9 cellular contexts compared by ENCODE assay signal in genomic region chr12:21502164-21502496, GRCh38. TPM values are rescaled to one million over a fixed set of nuclear protein-coding genes. Genes with fewer than 3 reads are reported as not detected.
DNase-seq lines count a peak whose midpoint lies in the region; ATAC-seq and TF ChIP-seq lines count a peak whose summit lies in the region.
"Had no signal": no experiment of that assay in that cellular context is flagged by ENCODE, and none has a peak within 500 bp of the region (broad histone marks: within the 10 kb centered on the region; RNA-seq: fewer than 3 reads in every experiment).

No MANE protein-coding gene starts in this region.

- H3K4me1 ChIP-seq in esophagus muscularis mucosa, result peaks cover 27 to 58% (median 43%) of the 10 kb centered on the region in 4 donors
- peaks cover 32% of the 10 kb centered on the region for H3K4me1 ChIP-seq in osteoblast (ENCODE audit: insufficient read depth, low read length)

- TF ChIP-seq POLR2A in esophagus muscularis mucosa (IDR thresholded peaks at IDR 0.05; ENCODE audit: low read depth), result no peak

- H3K4me2 ChIP-seq in osteoblast (ENCODE audit: insufficient read depth, low read length), result peak overlapping the region; percentile 95

- no peaks in the 10 kb centered on the region for H3K27me3 Mint-ChIP-seq in endothelial cell (ENCODE audit: unreplicated experiment)

- TF ChIP-seq EP300 in esophagus muscularis mucosa (IDR thresholded peaks at IDR 0.05), result no peak

- H3K4me3 ChIP-seq in WERI-Rb-1 (ENCODE audit: low read depth, low read length) (peak overlapping the region; percentile 86), esophagus muscularis mucosa (peak overlapping the region; percentile 76 to 96 (median 86)), osteoblast (ENCODE audit: insufficient read depth, low read length) (peak overlapping the region; percentile 95)

- WGBS in esophagus muscularis mucosa, result 1% methylated on average over 14 of the region's 14 CpGs

- H3K36me3 Mint-ChIP-seq in endothelial cell (ENCODE audit: low read depth, unreplicated experiment), result peaks cover 5% of the 10 kb centered on the region

- peaks cover 52% of the 10 kb centered on the region for H4K20me1 ChIP-seq in osteoblast (ENCODE audit: insufficient read depth, low read length)

- DNase-seq in activated CD4-positive, CD25-positive, alpha-beta regulatory T cell treated with anti-CD3 and anti-CD28 coated beads, Interleukin-2, amount 50 U/mL, for 16 hours (ENCODE audit: low read depth, low spot score), result peak; percentile 2
- DNase-seq in activated CD4-positive, CD25-positive, alpha-beta regulatory T cell treated with anti-CD3 and anti-CD28 coated beads, Interleukin-2, amount 50 U/mL, for 72 hours, result no peak
- DNase-seq in WERI-Rb-1 (no peak), esophagus muscularis mucosa (ENCODE audit: extremely low spot score) (no peak), osteoblast (ENCODE audit: insufficient read length, low spot score, missing footprints) (peak; percentile 54), endothelial cell (ENCODE audit: low spot score) (no peak), H4 (ENCODE audit: low spot score) (no peak)

- TF ChIP-seq CTCF in WERI-Rb-1 (IDR thresholded peaks at IDR 0.05; ENCODE audit: low read depth, low read length), result no peak
- no peak for TF ChIP-seq CTCF in esophagus muscularis mucosa (IDR thresholded peaks at IDR 0.05)
- TF ChIP-seq CTCF in osteoblast (IDR thresholded peaks at IDR 0.05; ENCODE audit: extremely low read depth, low read depth, low read length), result no peak
- TF ChIP-seq CTCF in endothelial cell (IDR thresholded peaks at IDR 0.05; ENCODE audit: unreplicated experiment), result no peak

- no peaks in the 10 kb centered on the region for H3K9me3 Mint-ChIP-seq in endothelial cell (ENCODE audit: unreplicated experiment)
- H3K9me3 Mint-ChIP-seq: neural crest cell had no signal

- intact Hi-C loops in esophagus muscularis mucosa (cut with DNase I), result loop anchor here (5.0 kb wide), 2 partner anchors 155 to 180 kb away; partner anchors contain the start of gene LDHB

- ATAC-seq in HG03442 (IDR thresholded peaks at IDR 0.05; ENCODE audit: unreplicated experiment), result peak; percentile 3

- no peak overlapping the region for H3K4me3 Mint-ChIP-seq in endothelial cell (ENCODE audit: unreplicated experiment)
- H3K4me3 Mint-ChIP-seq: neural crest cell had no signal

- H3K79me2 ChIP-seq in osteoblast (ENCODE audit: insufficient read depth, low read length), result peaks cover 93% of the 10 kb centered on the region

- no peaks in the 10 kb centered on the region for H3K27me3 ChIP-seq in WERI-Rb-1 (ENCODE audit: insufficient read depth, low read depth, severe bottlenecking)
- H3K27me3 ChIP-seq in esophagus muscularis mucosa, result no peaks in the 10 kb centered on the region
- no peaks in the 10 kb centered on the region for H3K27me3 ChIP-seq in osteoblast (ENCODE audit: insufficient read depth, low read length)

- H3K27ac ChIP-seq in WERI-Rb-1 (peak overlapping the region; percentile 67), esophagus muscularis mucosa (replicated peaks in 1 of 4) (peak overlapping the region; percentile 82 to 93 (median 86)), osteoblast (ENCODE audit: low read depth, low read length) (peak overlapping the region; percentile 97)

- no peaks in the 10 kb centered on the region for H3K9me3 ChIP-seq in WERI-Rb-1 (ENCODE audit: severe bottlenecking)
- H3K9me3 ChIP-seq in esophagus muscularis mucosa, result no peaks in the 10 kb centered on the region
- H3K9me3 ChIP-seq in osteoblast (ENCODE audit: low read depth, low read length), result no peaks in the 10 kb centered on the region

- no peak overlapping the region for H3K27ac Mint-ChIP-seq in endothelial cell (ENCODE audit: unreplicated experiment)

- H3K4me1 Mint-ChIP-seq in endothelial cell (ENCODE audit: unreplicated experiment), result peaks cover 11% of the 10 kb centered on the region

- peaks cover 18% of the 10 kb centered on the region for H3K36me3 ChIP-seq in WERI-Rb-1
- peaks cover 7 to 21% (median 17%) of the 10 kb centered on the region in 4 donors for H3K36me3 ChIP-seq in esophagus muscularis mucosa
- H3K36me3 ChIP-seq in osteoblast (ENCODE audit: insufficient read depth, low read length), result peaks cover 17% of the 10 kb centered on the region

- H2AFZ ChIP-seq in osteoblast (ENCODE audit: low read length), result peak overlapping the region; percentile 81

RNA-seq across cellular contexts. Expression of gene GOLT1B, which starts 0.5 kb away (rescaled TPM):
- total RNA-seq in esophagus muscularis mucosa (10 to 100 TPM; 11.8 to 24.7 (median 21.6) TPM), osteoblast (65.7 and 254 TPM in 2 replicates), endothelial cell (ENCODE audit: unreplicated experiment) (32.4 TPM)
- total RNA-seq in H4 (2014; rRNA removed; shearing (Covaris generic)), result 34.4 and 48.4 TPM in 2 replicates

RNA-seq across cellular contexts. Expression of gene RECQL, which starts 0.7 kb away (rescaled TPM):
- total RNA-seq in esophagus muscularis mucosa (10 to 100 TPM; 36.4 to 45.0 (median 42.2) TPM), osteoblast (83.6 and 99.9 TPM in 2 replicates), endothelial cell (ENCODE audit: unreplicated experiment) (40.7 TPM)
- 48.2 and 67.6 TPM in 2 replicates for total RNA-seq in H4 (2014; rRNA removed; shearing (Covaris generic))

RNA-seq across cellular contexts. Expression of gene SPX, which starts 24.0 kb away (rescaled TPM):
- 1 to 10 TPM in 1 of 4 donors, under 1 TPM in 3; 0.40 to 1.2 (median 0.66) TPM for total RNA-seq in esophagus muscularis mucosa
- 1.2 and 2.9 TPM in 2 replicates for total RNA-seq in osteoblast
- 0.18 TPM for total RNA-seq in endothelial cell (ENCODE audit: unreplicated experiment)
- 0.21 and 1.3 TPM in 2 replicates for total RNA-seq in H4 (2014; rRNA removed; shearing (Covaris generic))

Comparison
In these comparisons a context has a peak if more than half of its experiments do, and no peak if none do; other contexts are left out.
1. DNase-seq: peak in activated CD4-positive, CD25-positive, alpha-beta regulatory T cell treated with anti-CD3 and anti-CD28 coated beads, Interleukin-2, amount 50 U/mL, for 16 hours (single experiment) and osteoblast (single experiment); none in activated CD4-positive, CD25-positive, alpha-beta regulatory T cell treated with anti-CD3 and anti-CD28 coated beads, Interleukin-2, amount 50 U/mL, for 72 hours (single experiment), WERI-Rb-1 (single experiment), esophagus muscularis mucosa (single experiment), endothelial cell (single experiment) and H4 (single experiment).
2. Peak in every context shown above with its lines, with median percentiles within 50 percentile points of each other: H3K27ac ChIP-seq and H3K4me3 ChIP-seq.